1 cellular context compared by ENCODE assay signal in the genomic region with DNA sequence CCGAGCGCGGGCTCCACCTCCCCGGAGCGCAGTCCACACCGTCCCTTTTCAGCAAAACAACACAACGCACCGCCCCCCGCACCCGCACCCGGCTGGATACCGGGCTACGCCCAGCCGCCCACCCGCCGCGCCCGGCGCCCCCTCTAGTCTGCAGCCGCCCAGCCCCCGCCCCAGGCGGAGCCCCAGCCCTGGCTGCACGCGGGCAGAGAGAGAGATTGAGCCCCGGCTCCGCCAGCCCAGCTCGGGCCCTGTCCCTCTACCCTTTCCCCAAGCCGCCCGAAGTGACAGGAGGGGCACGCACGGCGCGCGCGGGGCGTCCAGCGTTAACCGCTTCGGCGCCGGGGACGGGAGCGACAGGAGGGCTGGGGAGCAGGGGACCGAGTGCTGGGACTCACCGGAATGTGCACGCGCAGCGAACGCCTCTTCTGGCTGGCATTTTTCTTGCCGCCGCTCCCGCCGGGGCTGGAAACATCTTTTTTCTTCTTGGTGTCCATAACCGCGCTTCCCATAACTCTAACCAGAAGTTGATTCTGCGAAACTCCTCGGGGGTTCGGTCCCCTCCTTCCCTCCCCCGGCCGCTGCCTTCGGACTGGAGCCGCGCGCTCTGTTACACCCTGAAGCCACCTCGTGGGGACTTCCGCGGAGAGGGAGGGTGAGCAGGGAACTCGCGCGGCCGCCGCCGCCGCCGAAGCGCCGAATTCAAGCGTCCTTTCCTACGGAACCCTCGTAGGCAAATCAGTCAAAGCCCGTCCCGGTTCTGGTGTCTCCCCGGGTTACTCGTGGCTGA.
A peak's percentile ranks its signal among the peaks of the same experiment; 100 is the strongest.
TF ChIP-seq lines count a peak whose summit lies in the region.

No MANE protein-coding gene starts in this region.

TF ChIP-seq in HEK293, 187 proteins besides CTCF, POLR2A, EP300 and RAD21 (continued from another document and continues in another):
- TF ChIP-seq, protein P1, sequence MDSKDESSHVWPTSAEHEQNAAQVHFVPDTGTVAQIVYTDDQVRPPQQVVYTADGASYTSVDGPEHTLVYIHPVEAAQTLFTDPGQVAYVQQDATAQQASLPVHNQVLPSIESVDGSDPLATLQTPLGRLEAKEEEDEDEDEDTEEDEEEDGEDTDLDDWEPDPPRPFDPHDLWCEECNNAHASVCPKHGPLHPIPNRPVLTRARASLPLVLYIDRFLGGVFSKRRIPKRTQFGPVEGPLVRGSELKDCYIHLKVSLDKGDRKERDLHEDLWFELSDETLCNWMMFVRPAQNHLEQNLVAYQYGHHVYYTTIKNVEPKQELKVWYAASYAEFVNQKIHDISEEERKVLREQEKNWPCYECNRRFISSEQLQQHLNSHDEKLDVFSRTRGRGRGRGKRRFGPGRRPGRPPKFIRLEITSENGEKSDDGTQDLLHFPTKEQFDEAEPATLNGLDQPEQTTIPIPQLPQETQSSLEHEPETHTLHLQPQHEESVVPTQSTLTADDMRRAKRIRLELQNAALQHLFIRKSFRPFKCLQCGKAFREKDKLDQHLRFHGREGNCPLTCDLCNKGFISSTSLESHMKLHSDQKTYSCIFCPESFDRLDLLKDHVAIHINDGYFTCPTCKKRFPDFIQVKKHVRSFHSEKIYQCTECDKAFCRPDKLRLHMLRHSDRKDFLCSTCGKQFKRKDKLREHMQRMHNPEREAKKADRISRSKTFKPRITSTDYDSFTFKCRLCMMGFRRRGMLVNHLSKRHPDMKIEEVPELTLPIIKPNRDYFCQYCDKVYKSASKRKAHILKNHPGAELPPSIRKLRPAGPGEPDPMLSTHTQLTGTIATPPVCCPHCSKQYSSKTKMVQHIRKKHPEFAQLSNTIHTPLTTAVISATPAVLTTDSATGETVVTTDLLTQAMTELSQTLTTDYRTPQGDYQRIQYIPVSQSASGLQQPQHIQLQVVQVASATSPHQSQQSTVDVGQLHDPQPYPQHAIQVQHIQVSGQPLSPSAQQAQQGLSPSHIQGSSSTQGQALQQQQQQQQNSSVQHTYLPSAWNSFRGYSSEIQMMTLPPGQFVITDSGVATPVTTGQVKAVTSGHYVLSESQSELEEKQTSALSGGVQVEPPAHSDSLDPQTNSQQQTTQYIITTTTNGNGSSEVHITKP (tag by site-specific recombination; IDR thresholded peaks at IDR 0.05): peak; percentile 55
- TF ChIP-seq ZNF521 (tag by site-specific recombination; IDR thresholded peaks at IDR 0.05): no peak
- no peak for TF ChIP-seq ZNF843 (tag by site-specific recombination; IDR thresholded peaks at IDR 0.05)
- TF ChIP-seq ZNF660 (tag by site-specific recombination; IDR thresholded peaks at IDR 0.05): no peak
- TF ChIP-seq ZNF792 (tag by site-specific recombination; IDR thresholded peaks at IDR 0.05): no peak
- TF ChIP-seq ZNF248 (tag by site-specific recombination; IDR thresholded peaks at IDR 0.05): no peak
- TF ChIP-seq ZNF596 (tag by site-specific recombination; IDR thresholded peaks at IDR 0.05): peak; percentile 55
- TF ChIP-seq, protein P2, sequence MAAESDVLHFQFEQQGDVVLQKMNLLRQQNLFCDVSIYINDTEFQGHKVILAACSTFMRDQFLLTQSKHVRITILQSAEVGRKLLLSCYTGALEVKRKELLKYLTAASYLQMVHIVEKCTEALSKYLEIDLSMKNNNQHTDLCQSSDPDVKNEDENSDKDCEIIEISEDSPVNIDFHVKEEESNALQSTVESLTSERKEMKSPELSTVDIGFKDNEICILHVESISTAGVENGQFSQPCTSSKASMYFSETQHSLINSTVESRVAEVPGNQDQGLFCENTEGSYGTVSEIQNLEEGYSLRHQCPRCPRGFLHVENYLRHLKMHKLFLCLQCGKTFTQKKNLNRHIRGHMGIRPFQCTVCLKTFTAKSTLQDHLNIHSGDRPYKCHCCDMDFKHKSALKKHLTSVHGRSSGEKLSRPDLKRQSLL (tag by site-specific recombination; IDR thresholded peaks at IDR 0.05): peak; percentile 46; the same call in 1 of the 2 replicates
- TF ChIP-seq, protein P3, sequence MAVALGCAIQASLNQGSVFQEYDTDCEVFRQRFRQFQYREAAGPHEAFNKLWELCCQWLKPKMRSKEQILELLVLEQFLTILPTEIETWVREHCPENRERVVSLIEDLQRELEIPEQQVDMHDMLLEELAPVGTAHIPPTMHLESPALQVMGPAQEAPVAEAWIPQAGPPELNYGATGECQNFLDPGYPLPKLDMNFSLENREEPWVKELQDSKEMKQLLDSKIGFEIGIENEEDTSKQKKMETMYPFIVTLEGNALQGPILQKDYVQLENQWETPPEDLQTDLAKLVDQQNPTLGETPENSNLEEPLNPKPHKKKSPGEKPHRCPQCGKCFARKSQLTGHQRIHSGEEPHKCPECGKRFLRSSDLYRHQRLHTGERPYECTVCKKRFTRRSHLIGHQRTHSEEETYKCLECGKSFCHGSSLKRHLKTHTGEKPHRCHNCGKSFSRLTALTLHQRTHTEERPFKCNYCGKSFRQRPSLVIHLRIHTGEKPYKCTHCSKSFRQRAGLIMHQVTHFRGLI (tag by site-specific recombination; IDR thresholded peaks at IDR 0.05): peak; percentile 71
- TF ChIP-seq ZNF561 (tag by site-specific recombination; IDR thresholded peaks at IDR 0.05; ENCODE audit: borderline replicate concordance): no peak
- no peak for TF ChIP-seq ZFP41 (tag by site-specific recombination; IDR thresholded peaks at IDR 0.05; ENCODE audit: borderline replicate concordance)
- TF ChIP-seq ZNF585B (tag by site-specific recombination; IDR thresholded peaks at IDR 0.05): no peak
- no peak for TF ChIP-seq FEZF1 (tag by site-specific recombination; IDR thresholded peaks at IDR 0.05)
- TF ChIP-seq ZNF48 (tag by site-specific recombination; IDR thresholded peaks at IDR 0.05): no peak
- TF ChIP-seq ZBTB21 (tag by site-specific recombination; IDR thresholded peaks at IDR 0.05): 0 out of 2 replicates have a peak, but pooled peaks have one; percentile 24
- peak; percentile 52; the same call in 1 of the 2 replicates for TF ChIP-seq KLF16 (tag by site-specific recombination; IDR thresholded peaks at IDR 0.05)
- 0 out of 2 replicates have a peak, but pooled peaks have one; percentile 15 for TF ChIP-seq ZNF121 (tag by site-specific recombination; IDR thresholded peaks at IDR 0.05)
- TF ChIP-seq MZF1 (tag by site-specific recombination; IDR thresholded peaks at IDR 0.05; ENCODE audit: borderline replicate concordance): peak; percentile 69
- TF ChIP-seq, protein P4, sequence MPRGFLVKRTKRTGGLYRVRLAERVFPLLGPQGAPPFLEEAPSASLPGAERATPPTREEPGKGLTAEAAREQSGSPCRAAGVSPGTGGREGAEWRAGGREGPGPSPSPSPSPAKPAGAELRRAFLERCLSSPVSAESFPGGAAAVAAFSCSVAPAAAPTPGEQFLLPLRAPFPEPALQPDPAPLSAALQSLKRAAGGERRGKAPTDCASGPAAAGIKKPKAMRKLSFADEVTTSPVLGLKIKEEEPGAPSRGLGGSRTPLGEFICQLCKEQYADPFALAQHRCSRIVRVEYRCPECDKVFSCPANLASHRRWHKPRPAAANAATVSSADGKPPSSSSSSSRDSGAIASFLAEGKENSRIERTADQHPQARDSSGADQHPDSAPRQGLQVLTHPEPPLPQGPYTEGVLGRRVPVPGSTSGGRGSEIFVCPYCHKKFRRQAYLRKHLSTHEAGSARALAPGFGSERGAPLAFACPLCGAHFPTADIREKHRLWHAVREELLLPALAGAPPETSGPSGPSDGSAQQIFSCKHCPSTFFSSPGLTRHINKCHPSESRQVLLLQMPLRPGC (tag by site-specific recombination; IDR thresholded peaks at IDR 0.05): no peak
- no peak for TF ChIP-seq ZNF169 (tag by site-specific recombination; IDR thresholded peaks at IDR 0.05)
- TF ChIP-seq, protein P5, sequence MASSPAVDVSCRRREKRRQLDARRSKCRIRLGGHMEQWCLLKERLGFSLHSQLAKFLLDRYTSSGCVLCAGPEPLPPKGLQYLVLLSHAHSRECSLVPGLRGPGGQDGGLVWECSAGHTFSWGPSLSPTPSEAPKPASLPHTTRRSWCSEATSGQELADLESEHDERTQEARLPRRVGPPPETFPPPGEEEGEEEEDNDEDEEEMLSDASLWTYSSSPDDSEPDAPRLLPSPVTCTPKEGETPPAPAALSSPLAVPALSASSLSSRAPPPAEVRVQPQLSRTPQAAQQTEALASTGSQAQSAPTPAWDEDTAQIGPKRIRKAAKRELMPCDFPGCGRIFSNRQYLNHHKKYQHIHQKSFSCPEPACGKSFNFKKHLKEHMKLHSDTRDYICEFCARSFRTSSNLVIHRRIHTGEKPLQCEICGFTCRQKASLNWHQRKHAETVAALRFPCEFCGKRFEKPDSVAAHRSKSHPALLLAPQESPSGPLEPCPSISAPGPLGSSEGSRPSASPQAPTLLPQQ (tag by site-specific recombination; IDR thresholded peaks at IDR 0.05): peak; percentile 47; the same call in 1 of the 2 replicates
- TF ChIP-seq, protein P6, sequence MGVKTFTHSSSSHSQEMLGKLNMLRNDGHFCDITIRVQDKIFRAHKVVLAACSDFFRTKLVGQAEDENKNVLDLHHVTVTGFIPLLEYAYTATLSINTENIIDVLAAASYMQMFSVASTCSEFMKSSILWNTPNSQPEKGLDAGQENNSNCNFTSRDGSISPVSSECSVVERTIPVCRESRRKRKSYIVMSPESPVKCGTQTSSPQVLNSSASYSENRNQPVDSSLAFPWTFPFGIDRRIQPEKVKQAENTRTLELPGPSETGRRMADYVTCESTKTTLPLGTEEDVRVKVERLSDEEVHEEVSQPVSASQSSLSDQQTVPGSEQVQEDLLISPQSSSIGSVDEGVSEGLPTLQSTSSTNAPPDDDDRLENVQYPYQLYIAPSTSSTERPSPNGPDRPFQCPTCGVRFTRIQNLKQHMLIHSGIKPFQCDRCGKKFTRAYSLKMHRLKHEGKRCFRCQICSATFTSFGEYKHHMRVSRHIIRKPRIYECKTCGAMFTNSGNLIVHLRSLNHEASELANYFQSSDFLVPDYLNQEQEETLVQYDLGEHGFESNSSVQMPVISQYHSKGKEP (tag by site-specific recombination; IDR thresholded peaks at IDR 0.05): no peak
- TF ChIP-seq ZNF10 (tag by site-specific recombination; IDR thresholded peaks at IDR 0.05): peak; percentile 9; the same call in 1 of the 2 replicates
- TF ChIP-seq, protein P7, sequence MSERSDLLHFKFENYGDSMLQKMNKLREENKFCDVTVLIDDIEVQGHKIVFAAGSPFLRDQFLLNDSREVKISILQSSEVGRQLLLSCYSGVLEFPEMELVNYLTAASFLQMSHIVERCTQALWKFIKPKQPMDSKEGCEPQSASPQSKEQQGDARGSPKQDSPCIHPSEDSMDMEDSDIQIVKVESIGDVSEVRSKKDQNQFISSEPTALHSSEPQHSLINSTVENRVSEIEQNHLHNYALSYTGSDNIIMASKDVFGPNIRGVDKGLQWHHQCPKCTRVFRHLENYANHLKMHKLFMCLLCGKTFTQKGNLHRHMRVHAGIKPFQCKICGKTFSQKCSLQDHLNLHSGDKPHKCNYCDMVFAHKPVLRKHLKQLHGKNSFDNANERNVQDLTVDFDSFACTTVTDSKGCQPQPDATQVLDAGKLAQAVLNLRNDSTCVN (tag by site-specific recombination; optimal IDR thresholded peaks at IDR 0.05): peak; percentile 97
- TF ChIP-seq, protein P8, sequence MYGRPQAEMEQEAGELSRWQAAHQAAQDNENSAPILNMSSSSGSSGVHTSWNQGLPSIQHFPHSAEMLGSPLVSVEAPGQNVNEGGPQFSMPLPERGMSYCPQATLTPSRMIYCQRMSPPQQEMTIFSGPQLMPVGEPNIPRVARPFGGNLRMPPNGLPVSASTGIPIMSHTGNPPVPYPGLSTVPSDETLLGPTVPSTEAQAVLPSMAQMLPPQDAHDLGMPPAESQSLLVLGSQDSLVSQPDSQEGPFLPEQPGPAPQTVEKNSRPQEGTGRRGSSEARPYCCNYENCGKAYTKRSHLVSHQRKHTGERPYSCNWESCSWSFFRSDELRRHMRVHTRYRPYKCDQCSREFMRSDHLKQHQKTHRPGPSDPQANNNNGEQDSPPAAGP (tag by site-specific recombination; IDR thresholded peaks at IDR 0.05): peak; percentile 93; the same call in 1 of the 2 replicates
- peak; percentile 52; the same call in 1 of the 2 replicates for TF ChIP-seq ZNF2 (tag by site-specific recombination; IDR thresholded peaks at IDR 0.05)
- TF ChIP-seq KLF1 (tag by site-specific recombination; IDR thresholded peaks at IDR 0.05): peak; percentile 98
- TF ChIP-seq, protein P9, sequence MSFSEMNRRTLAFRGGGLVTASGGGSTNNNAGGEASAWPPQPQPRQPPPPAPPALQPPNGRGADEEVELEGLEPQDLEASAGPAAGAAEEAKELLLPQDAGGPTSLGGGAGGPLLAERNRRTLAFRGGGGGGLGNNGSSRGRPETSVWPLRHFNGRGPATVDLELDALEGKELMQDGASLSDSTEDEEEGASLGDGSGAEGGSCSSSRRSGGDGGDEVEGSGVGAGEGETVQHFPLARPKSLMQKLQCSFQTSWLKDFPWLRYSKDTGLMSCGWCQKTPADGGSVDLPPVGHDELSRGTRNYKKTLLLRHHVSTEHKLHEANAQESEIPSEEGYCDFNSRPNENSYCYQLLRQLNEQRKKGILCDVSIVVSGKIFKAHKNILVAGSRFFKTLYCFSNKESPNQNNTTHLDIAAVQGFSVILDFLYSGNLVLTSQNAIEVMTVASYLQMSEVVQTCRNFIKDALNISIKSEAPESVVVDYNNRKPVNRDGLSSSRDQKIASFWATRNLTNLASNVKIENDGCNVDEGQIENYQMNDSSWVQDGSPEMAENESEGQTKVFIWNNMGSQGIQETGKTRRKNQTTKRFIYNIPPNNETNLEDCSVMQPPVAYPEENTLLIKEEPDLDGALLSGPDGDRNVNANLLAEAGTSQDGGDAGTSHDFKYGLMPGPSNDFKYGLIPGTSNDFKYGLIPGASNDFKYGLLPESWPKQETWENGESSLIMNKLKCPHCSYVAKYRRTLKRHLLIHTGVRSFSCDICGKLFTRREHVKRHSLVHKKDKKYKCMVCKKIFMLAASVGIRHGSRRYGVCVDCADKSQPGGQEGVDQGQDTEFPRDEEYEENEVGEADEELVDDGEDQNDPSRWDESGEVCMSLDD (tag by site-specific recombination; IDR thresholded peaks at IDR 0.05): peak; percentile 89
- no peak for TF ChIP-seq ZNF707 (tag by site-specific recombination; IDR thresholded peaks at IDR 0.05)
- TF ChIP-seq ZNF19 (tag by site-specific recombination; IDR thresholded peaks at IDR 0.05; ENCODE audit: low read depth): no peak
- TF ChIP-seq, protein P10, sequence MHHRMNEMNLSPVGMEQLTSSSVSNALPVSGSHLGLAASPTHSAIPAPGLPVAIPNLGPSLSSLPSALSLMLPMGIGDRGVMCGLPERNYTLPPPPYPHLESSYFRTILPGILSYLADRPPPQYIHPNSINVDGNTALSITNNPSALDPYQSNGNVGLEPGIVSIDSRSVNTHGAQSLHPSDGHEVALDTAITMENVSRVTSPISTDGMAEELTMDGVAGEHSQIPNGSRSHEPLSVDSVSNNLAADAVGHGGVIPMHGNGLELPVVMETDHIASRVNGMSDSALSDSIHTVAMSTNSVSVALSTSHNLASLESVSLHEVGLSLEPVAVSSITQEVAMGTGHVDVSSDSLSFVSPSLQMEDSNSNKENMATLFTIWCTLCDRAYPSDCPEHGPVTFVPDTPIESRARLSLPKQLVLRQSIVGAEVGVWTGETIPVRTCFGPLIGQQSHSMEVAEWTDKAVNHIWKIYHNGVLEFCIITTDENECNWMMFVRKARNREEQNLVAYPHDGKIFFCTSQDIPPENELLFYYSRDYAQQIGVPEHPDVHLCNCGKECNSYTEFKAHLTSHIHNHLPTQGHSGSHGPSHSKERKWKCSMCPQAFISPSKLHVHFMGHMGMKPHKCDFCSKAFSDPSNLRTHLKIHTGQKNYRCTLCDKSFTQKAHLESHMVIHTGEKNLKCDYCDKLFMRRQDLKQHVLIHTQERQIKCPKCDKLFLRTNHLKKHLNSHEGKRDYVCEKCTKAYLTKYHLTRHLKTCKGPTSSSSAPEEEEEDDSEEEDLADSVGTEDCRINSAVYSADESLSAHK (tag by site-specific recombination; IDR thresholded peaks at IDR 0.05): peak; percentile 71
- TF ChIP-seq BCL11B (tag by site-specific recombination; IDR thresholded peaks at IDR 0.05; ENCODE audit: low read depth): no peak
- no peak for TF ChIP-seq HOXC10 (CRISPR knock-in tag; IDR thresholded peaks at IDR 0.05)
- TF ChIP-seq ZNF501 (tag by site-specific recombination; IDR thresholded peaks at IDR 0.05): 0 out of 2 replicates have a peak, but pooled peaks have one; percentile 28
- TF ChIP-seq ZNF664 (tag by site-specific recombination; IDR thresholded peaks at IDR 0.05): 0 out of 2 replicates have a peak, but pooled peaks have one; percentile 5
- TF ChIP-seq ZNF341 (tag by site-specific recombination; IDR thresholded peaks at IDR 0.05; ENCODE audit: low read depth): peak; percentile 98
